ENCODE assay signal across 34 cellular contexts in genomic region chr16:84466692-84467091, GRCh38.
"Had no signal": no experiment of that assay in that cellular context is flagged by ENCODE, and none has a peak within 500 bp of the region (broad histone marks: within the 10 kb centered on the region; RNA-seq: fewer than 3 reads in every experiment).

No MANE protein-coding gene starts in this region.

- DNase-seq: Karpas-422, Kasumi-1, MG63, MM.1S, MV-4-11, NCI-H1048, NCI-H1092, NCI-H1092 treated with DMSO at 0.1 percent for 48 hours, NCI-H1105, NCI-H1105 treated with DMSO at 0.1 percent for 48 hours, NCI-H1417, NCI-H1417 treated with DMSO at 0.1 percent for 48 hours, NCI-H1436, NCI-H1436 treated with DMSO at 0.1 percent for 48 hours, NCI-H146, NCI-H1694, NCI-H1694 treated with DMSO at 0.1 percent for 48 hours, NCI-H187, NCI-H187 treated with DMSO at 0.1 percent for 48 hours, NCI-H1930, NCI-H2029, NCI-H2029 treated with DMSO at 0.1 percent for 48 hours, NCI-H2081, NCI-H2081 treated with DMSO at 0.1 percent for 48 hours, NCI-H2107, NCI-H2171, NCI-H2171 treated with DMSO at 0.1 percent for 48 hours, NCI-H2227 treated with DMSO at 0.1 percent for 48 hours, NCI-H226, NCI-H345, NCI-H446, NCI-H446 treated with DMSO at 0.1 percent for 48 hours, NCI-H510A, NCI-H510A treated with DMSO at 0.1 percent for 48 hours had no signal

- H3K27me3 ChIP-seq: MG63 had no signal

- H3K4me3 ChIP-seq: MG63 had no signal

- H3K9me3 ChIP-seq: MG63 had no signal
